Comparison of ENCODE assay signal across 21 cellular contexts in genomic region chr18:31440787-31441186, GRCh38. TPM values are rescaled to one million over a fixed set of nuclear protein-coding genes. Genes with fewer than 3 reads are reported as not detected.
"Had no signal": no experiment of that assay in that cellular context is flagged by ENCODE, and none has a peak within 500 bp of the region (broad histone marks: within the 10 kb centered on the region; RNA-seq: fewer than 3 reads in every experiment).

No MANE protein-coding gene starts in this region.

- DNase-seq: IMR-90, Kasumi-1, KG1, MM.1S, NCI-H1092 treated with DMSO at 0.1 percent for 48 hours, NCI-H1436, NCI-H187, NCI-H2029, NCI-H2081 treated with DMSO at 0.1 percent for 48 hours, NCI-H2171, NCI-H226, NCI-H446, NCI-H510A, NCI-H524 treated with DMSO at 0.1 percent for 48 hours, NCI-H69, NCI-H774, Right ventricle myocardium superior, RPMI8226 had no signal

- ATAC-seq: HepG2 had no signal

RNA-seq across cellular contexts. Expression of gene DSG3, which starts 6.8 kb away (rescaled TPM):
- total RNA-seq: HepG2, HT1080, IMR-90, M059J, Right ventricle myocardium superior had no signal
- polyA plus RNA-seq: HepG2, IMR-90 had no signal
